In the genomic region with DNA sequence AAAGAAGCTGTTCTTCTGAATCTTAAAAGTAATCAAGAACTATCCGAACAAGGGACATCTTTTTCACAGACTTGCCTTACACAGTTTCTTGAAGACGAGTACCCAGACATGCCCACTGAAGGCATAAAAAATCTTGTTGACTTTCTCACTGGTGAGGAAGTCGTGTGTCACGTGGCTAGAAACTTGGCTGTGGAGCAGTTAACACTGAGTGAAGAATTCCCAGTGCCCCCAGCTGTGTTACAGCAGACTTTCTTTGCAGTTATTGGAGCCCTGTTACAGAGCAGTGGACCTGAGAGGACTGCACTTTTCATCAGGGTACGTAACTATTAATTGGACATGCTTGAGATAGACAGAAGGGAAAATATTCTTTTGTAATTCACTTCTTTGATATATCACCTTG, we compare ENCODE assay signal across 10 cellular contexts. TPM values are rescaled to one million over a fixed set of nuclear protein-coding genes. Genes with fewer than 3 reads are reported as not detected.
A peak's percentile ranks its signal among the peaks of the same experiment; 100 is the strongest.
DNase-seq lines count a peak whose midpoint lies in the region; ATAC-seq and TF ChIP-seq lines count a peak whose summit lies in the region.
"Had no signal": no experiment of that assay in that cellular context is flagged by ENCODE, and none has a peak within 500 bp of the region (broad histone marks: within the 10 kb centered on the region; RNA-seq: fewer than 3 reads in every experiment).

No MANE protein-coding gene starts in this region.

- H3K9ac ChIP-seq in Karpas-422 (ENCODE audit: low read length) = no peak overlapping the region

- peaks cover 54% of the 10 kb centered on the region for H3K4me1 Mint-ChIP-seq in chondrocyte (ENCODE audit: low read depth)
- H3K4me1 Mint-ChIP-seq in naive thymus-derived CD4-positive, alpha-beta T cell = peaks cover 38 to 86% (median 62%) of the 10 kb centered on the region in 7 donors

- intact Hi-C loops in naive thymus-derived CD4-positive, alpha-beta T cell (cut with micrococcal nuclease) = loop anchor here (5.0 to 10.0 kb wide), 6 partner anchors 235 to 1302 kb away; a partner anchor contains a TSS

- H3K27me3 Mint-ChIP-seq in chondrocyte (ENCODE audit: low read depth) = no peaks in the 10 kb centered on the region
- H3K27me3 Mint-ChIP-seq in naive thymus-derived CD4-positive, alpha-beta T cell = no peaks in the 10 kb centered on the region

- DNase-seq in C1 segment of cervical spinal cord (lab: John Stamatoyannopoulos, UW) (peak in 8 of 14 donors; percentile 4 to 38 (median 15)), Karpas-422 (no peak), chondrocyte (ENCODE audit: low spot score) (no peak), NCI-H146 (lab: John Stamatoyannopoulos, UW) (no peak)
- peak in 2 of 9 donors; percentile 8 to 24 for DNase-seq in naive thymus-derived CD4-positive, alpha-beta T cell
- DNase-seq in stimulated activated CD4-positive, alpha-beta T cell treated with anti-CD3 and anti-CD28 coated beads, Interleukin-15, amount 100 ng/mL, for 24 hours = no peak
- DNase-seq: NCI-H2107 had no signal

- H3K36me3 ChIP-seq in Karpas-422 (ENCODE audit: insufficient read depth, low read length) = peaks cover 37% of the 10 kb centered on the region; the same call in 1 of the 2 replicates
- peaks cover 0 to 12% (median 0%) of the 10 kb centered on the region in 3 experiments for H3K36me3 ChIP-seq in naive thymus-derived CD4-positive, alpha-beta T cell (ENCODE audit: control insufficient read depth in 2 of 3, insufficient read depth in 3 of 3, low read length in 3 of 3)

- no peaks in the 10 kb centered on the region for H3K9me2 ChIP-seq in Karpas-422 (replicated peaks; ENCODE audit: insufficient read depth, low read length)

- peaks cover 31% of the 10 kb centered on the region for H4K20me1 ChIP-seq in Karpas-422 (ENCODE audit: insufficient read depth, low read depth, low read length)

- H3K4me3 Mint-ChIP-seq in chondrocyte (ENCODE audit: unreplicated experiment) = peak overlapping the region; percentile 54
- H3K4me3 Mint-ChIP-seq in naive thymus-derived CD4-positive, alpha-beta T cell = peak overlapping the region; percentile 65 to 97 (median 82)

- no peak overlapping the region for H2AFZ ChIP-seq in Karpas-422 (ENCODE audit: low read length)

- H3K27ac Mint-ChIP-seq in chondrocyte (ENCODE audit: unreplicated experiment) = peak overlapping the region; percentile 73
- peak overlapping the region in 7 of 9 donors; percentile 31 to 98 (median 51) for H3K27ac Mint-ChIP-seq in naive thymus-derived CD4-positive, alpha-beta T cell

- no peaks in the 10 kb centered on the region for H3K9me3 Mint-ChIP-seq in chondrocyte (ENCODE audit: low read depth)
- peaks cover 0 to 4% (median 0%) of the 10 kb centered on the region in 11 donors for H3K9me3 Mint-ChIP-seq in naive thymus-derived CD4-positive, alpha-beta T cell

- H3K79me2 ChIP-seq in Karpas-422 (ENCODE audit: low read length) = peaks cover 72% of the 10 kb centered on the region

- POLR2A ChIA-PET in naive thymus-derived CD4-positive, alpha-beta T cell (lab: Charles Lee) = interaction anchor here (1.0 to 2.0 kb wide), 2 partner anchors 8 to 10 kb away, joined by 3 to 7 read pairs; no protein-coding TSS in a partner anchor

- CTCF ChIA-PET in naive thymus-derived CD4-positive, alpha-beta T cell (lab: Charles Lee) = interaction anchor here (2.9 kb wide), 1 partner anchor 11 kb away, joined by 22 read pairs; no protein-coding TSS in a partner anchor

- no peaks in the 10 kb centered on the region for H3K27me3 ChIP-seq in Karpas-422 (ENCODE audit: low read length)
- no peaks in the 10 kb centered on the region for H3K27me3 ChIP-seq in naive thymus-derived CD4-positive, alpha-beta T cell (ENCODE audit: control insufficient read depth in 2 of 2, insufficient read depth in 2 of 2, low read length in 2 of 2)
- H3K27me3 ChIP-seq: heart right ventricle had no signal

- ATAC-seq in naive thymus-derived CD4-positive, alpha-beta T cell = no peak
- ATAC-seq in GM21619 (IDR thresholded peaks at IDR 0.05; ENCODE audit: unreplicated experiment) (no peak), GM18867 (IDR thresholded peaks at IDR 0.05; ENCODE audit: unreplicated experiment) (no peak)
- ATAC-seq: heart right ventricle had no signal

- no peak overlapping the region for H3K27ac ChIP-seq in Karpas-422 (ENCODE audit: low read length)
- H3K27ac ChIP-seq in naive thymus-derived CD4-positive, alpha-beta T cell (ENCODE audit: low read depth, low read length) = peak overlapping the region; percentile 2

- no peaks in the 10 kb centered on the region for H3K9me3 ChIP-seq in Karpas-422 (ENCODE audit: low read length)
- no peaks in the 10 kb centered on the region for H3K9me3 ChIP-seq in naive thymus-derived CD4-positive, alpha-beta T cell (ENCODE audit: control insufficient read depth in 2 of 3, low read length in 3 of 3)
- H3K9me3 ChIP-seq: heart right ventricle had no signal

- no peak for TF ChIP-seq CTCF in chondrocyte (IDR thresholded peaks at IDR 0.05)

- peak overlapping the region; percentile 39 for H3K4me2 ChIP-seq in Karpas-422 (ENCODE audit: low read depth, low read length, poor library complexity, severe bottlenecking)

- peak overlapping the region; percentile 8; the same call in 1 of the 2 replicates for H3K4me3 ChIP-seq in Karpas-422 (ENCODE audit: low read length)
- no peak overlapping the region for H3K4me3 ChIP-seq in naive thymus-derived CD4-positive, alpha-beta T cell (ENCODE audit: low read length)

- peaks cover 37% of the 10 kb centered on the region for H3K4me1 ChIP-seq in Karpas-422 (ENCODE audit: low read length)
- peaks cover 40 to 54% of the 10 kb centered on the region in 2 donors for H3K4me1 ChIP-seq in naive thymus-derived CD4-positive, alpha-beta T cell (ENCODE audit: control insufficient read depth in 2 of 2, insufficient read depth in 2 of 2, low read length in 2 of 2)

- H3K36me3 Mint-ChIP-seq in chondrocyte (ENCODE audit: low read depth) = peaks cover 7% of the 10 kb centered on the region
- H3K36me3 Mint-ChIP-seq in naive thymus-derived CD4-positive, alpha-beta T cell = peaks cover 4 to 27% (median 17%) of the 10 kb centered on the region in 5 donors

RNA-seq across cellular contexts. Expression of a gene that starts 2.4 kb away (rescaled TPM):
- 26.8 and 34.9 TPM in 2 replicates for total RNA-seq in Karpas-422 (2014; rRNA removed; shearing (Covaris generic); ENCODE audit: low replicate concordance)
- 23.5 to 24.6 TPM (median 23.8 TPM) in 3 replicates for total RNA-seq in chondrocyte
- total RNA-seq in naive thymus-derived CD4-positive, alpha-beta T cell = 10 to 100 TPM; 18.0 to 31.2 (median 26.8) TPM
- 10 to 100 TPM; 33.1 to 36.2 TPM for polyA plus RNA-seq in naive thymus-derived CD4-positive, alpha-beta T cell

RNA-seq across cellular contexts. Expression of a gene that starts 14.6 kb away (rescaled TPM):
- total RNA-seq in Karpas-422 (2014; rRNA removed; shearing (Covaris generic); ENCODE audit: low replicate concordance) = 21.9 and 34.7 TPM in 2 replicates
- 52.3 to 68.0 TPM (median 61.3 TPM) in 3 replicates for total RNA-seq in chondrocyte
- 10 to 100 TPM; 25.3 to 80.1 (median 29.9) TPM for total RNA-seq in naive thymus-derived CD4-positive, alpha-beta T cell
- 10 to 100 TPM; 13.9 to 15.0 TPM for polyA plus RNA-seq in naive thymus-derived CD4-positive, alpha-beta T cell

Comparison
In these comparisons a context has a peak if more than half of its experiments do, and no peak if none do; other contexts are left out.
1. DNase-seq: peak in C1 segment of cervical spinal cord (8 of 14); none in Karpas-422 (single experiment), chondrocyte (single experiment), stimulated activated CD4-positive, alpha-beta T cell treated with anti-CD3 and anti-CD28 coated beads, Interleukin-15, amount 100 ng/mL, for 24 hours (single experiment) and NCI-H146 (single experiment).